22 cellular contexts compared by ENCODE assay signal in genomic region chr3:112930771-112931170, GRCh38. TPM values are rescaled to one million over a fixed set of nuclear protein-coding genes. Genes with fewer than 3 reads are reported as not detected.
"Had no signal": no experiment of that assay in that cellular context is flagged by ENCODE, and none has a peak within 500 bp of the region (broad histone marks: within the 10 kb centered on the region; RNA-seq: fewer than 3 reads in every experiment).

No MANE protein-coding gene starts in this region.

- H3K4me3 Mint-ChIP-seq: naive thymus-derived CD8-positive, alpha-beta T cell had no signal

- H3K27me3 ChIP-seq: dorsolateral prefrontal cortex, esophagus muscularis mucosa, heart left ventricle, neutrophil, stomach, transverse colon had no signal

- H3K4me3 ChIP-seq: dorsolateral prefrontal cortex, esophagus muscularis mucosa, heart left ventricle, mucosa of descending colon, skin epidermis, stomach, thoracic aorta, transverse colon had no signal

- H3K27me3 Mint-ChIP-seq: naive thymus-derived CD8-positive, alpha-beta T cell had no signal

- H3K27ac ChIP-seq: dorsolateral prefrontal cortex, esophagus muscularis mucosa, heart left ventricle, skin epidermis, stomach, thoracic aorta, transverse colon had no signal

- H3K4me1 ChIP-seq: esophagus muscularis mucosa, stomach, transverse colon had no signal

- H3K9me3 ChIP-seq: mucosa of descending colon, neutrophil, thoracic aorta, transverse colon had no signal

- DNase-seq: cortex of kidney; dorsolateral prefrontal cortex; effector CD8-positive, alpha-beta T cell; foreskin melanocyte; heart left ventricle; hippocampal formation; islet precursor cell; mucosa of descending colon; naive thymus-derived CD8-positive, alpha-beta T cell; stimulated activated naive CD4-positive, alpha-beta T cell; stomach; substantia nigra; transverse colon had no signal

- H3K36me3 ChIP-seq: esophagus muscularis mucosa, heart left ventricle, stomach, thoracic aorta, transverse colon had no signal

- ATAC-seq: heart left ventricle; left lobe of liver; mucosa of descending colon; naive thymus-derived CD8-positive, alpha-beta T cell; sciatic nerve had no signal

RNA-seq across cellular contexts. Expression of gene CD200R1, which starts 44.1 kb away (rescaled TPM):
- total RNA-seq: chondrocyte, glomerular endothelial cell, pulmonary artery endothelial cell had no signal
